ENCODE assay signal across 11 cellular contexts in genomic region chr18:27608742-27609141, GRCh38.
DNase-seq lines count a peak whose midpoint lies in the region; TF ChIP-seq lines count a peak whose summit lies in the region.
"Had no signal": no experiment of that assay in that cellular context is flagged by ENCODE, and none has a peak within 500 bp of the region (broad histone marks: within the 10 kb centered on the region; RNA-seq: fewer than 3 reads in every experiment).

No MANE protein-coding gene starts in this region.

- WGBS in adrenal gland, 4 donors = 85 to 100% (median 92%) methylated on average over 3 of the region's 3 CpGs

- H3K4me1 ChIP-seq in PC-9 (replicated peaks; ENCODE audit: insufficient read depth) (no peaks in the 10 kb centered on the region), adrenal gland (replicated peaks in 1 of 2) (no peaks in the 10 kb centered on the region)

- H3K4me3 ChIP-seq in GM12865 (ENCODE audit: low read depth, low read length) = no peak overlapping the region
- H3K4me3 ChIP-seq in PC-9 = no peak overlapping the region
- H3K4me3 ChIP-seq in fibroblast of pulmonary artery (replicated peaks; ENCODE audit: low read depth, low read length) = no peak overlapping the region
- H3K4me3 ChIP-seq in adrenal gland = no peak overlapping the region
- H3K4me3 ChIP-seq: MG63 had no signal

- no peaks in the 10 kb centered on the region for H3K79me2 ChIP-seq in PC-9 (ENCODE audit: low read depth)

- H3K27me3 ChIP-seq in PC-9 (ENCODE audit: insufficient read depth, low read depth) (no peaks in the 10 kb centered on the region), adrenal gland (no peaks in the 10 kb centered on the region)
- H3K27me3 ChIP-seq: MG63 had no signal

- no peak for TF ChIP-seq POLR2A in adrenal gland (IDR thresholded peaks at IDR 0.05)

- in situ Hi-C loops in ACHN (cut with HindIII; ENCODE audit: low pct_ligation_motif_present, low pct_unique_long_range_greater_than_20kb, low sequenced_read_pairs) = no loop called here

- H3K27ac ChIP-seq in PC-9 (no peak overlapping the region), adrenal gland (no peak overlapping the region)
- H3K27ac ChIP-seq: epithelial cell of prostate had no signal

- CTCF ChIA-PET in PC-9 (lab: Charles Lee) = no interaction called here

- no peaks in the 10 kb centered on the region for H3K9me2 ChIP-seq in PC-9 (ENCODE audit: insufficient read depth)

- BruUV-seq in PC-9 (replicated peaks; lab: Mats Ljungman, UMichigan) = no TSS peak

- H3F3A ChIP-seq in PC-9 (ENCODE audit: insufficient read depth, low read depth) = no peaks in the 10 kb centered on the region

- H3K9me3 ChIP-seq in PC-9 (ENCODE audit: insufficient read depth, low read depth) = no peaks in the 10 kb centered on the region
- H3K9me3 ChIP-seq in adrenal gland (replicated peaks in 1 of 3) = no peaks in the 10 kb centered on the region
- H3K9me3 ChIP-seq: MG63 had no signal

- H4K20me1 ChIP-seq in PC-9 (ENCODE audit: insufficient read depth) = no peaks in the 10 kb centered on the region

- intact Hi-C loops in PC-9 (cut with micrococcal nuclease; ENCODE audit: unreplicated experiment) (no loop called here), adrenal gland (cut with DNase I) (loop anchor here in 1 of 2 donors (10.0 kb wide), 1 partner anchor 146 kb away; no protein-coding TSS in a partner anchor)

- H2AFZ ChIP-seq in PC-9 = no peak overlapping the region

- POLR2A ChIA-PET in PC-9 (lab: Charles Lee; ENCODE audit: unreplicated experiment) = interaction anchor here (0.5 kb wide), 1 partner anchor 1186 kb away, joined by 4 read pairs; no protein-coding TSS in a partner anchor

- H3K36me3 ChIP-seq in PC-9 (ENCODE audit: low read depth) (no peaks in the 10 kb centered on the region), adrenal gland (replicated peaks in 1 of 2) (no peaks in the 10 kb centered on the region)
- H3K36me3 ChIP-seq: MG63 had no signal

- TF ChIP-seq CTCF in GM12865 (IDR thresholded peaks at IDR 0.05; ENCODE audit: insufficient read depth, low read depth, low read length, missing control alignments) (peak; percentile 46), PC-9 (conservative IDR thresholded peaks at IDR 0.05) (peak; percentile 45; the same call in 1 of the 2 replicates), fibroblast of pulmonary artery (IDR thresholded peaks at IDR 0.05; ENCODE audit: low read length, missing control alignments) (peak; percentile 55), adrenal gland (IDR thresholded peaks at IDR 0.05) (peak in 2 of 6 experiments; percentile 9 to 21)

- peak; percentile 10 for DNase-seq in ACHN
- peak; percentile 15 for DNase-seq in GM12865 (ENCODE audit: low read depth)
- DNase-seq in PC-9 = no peak
- DNase-seq in fibroblast of pulmonary artery (ENCODE audit: low read depth) = no peak
- DNase-seq in NCI-H2196 treated with DMSO at 0.1 percent for 48 hours (lab: John Stamatoyannopoulos, UW; ENCODE audit: unreplicated experiment) = no peak
- no peak for DNase-seq in NCI-H146 treated with DMSO at 0.1 percent for 48 hours (lab: John Stamatoyannopoulos, UW; ENCODE audit: unreplicated experiment)
- no peak for DNase-seq in adrenal gland
- no peak for DNase-seq in OCI-M2 (lab: John Stamatoyannopoulos, UW; ENCODE audit: unreplicated experiment)
- DNase-seq: MG63; stimulated activated CD4-positive, alpha-beta T cell treated with anti-CD3 and anti-CD28 coated beads, Interleukin-15, amount 100 ng/mL, for 24 hours had no signal

- no peak overlapping the region for H3K4me2 ChIP-seq in PC-9

Comparison
In these comparisons a context has a peak if more than half of its experiments do, and no peak if none do; other contexts are left out.
1. DNase-seq: peak in ACHN (single experiment) and GM12865 (single experiment); none in PC-9 (0 of 2), fibroblast of pulmonary artery (single experiment), NCI-H2196 treated with DMSO at 0.1 percent for 48 hours (single experiment), NCI-H146 treated with DMSO at 0.1 percent for 48 hours (single experiment), adrenal gland (0 of 7) and OCI-M2 (single experiment).